Comparison of ENCODE assay signal across 3 cellular contexts in the genomic region with DNA sequence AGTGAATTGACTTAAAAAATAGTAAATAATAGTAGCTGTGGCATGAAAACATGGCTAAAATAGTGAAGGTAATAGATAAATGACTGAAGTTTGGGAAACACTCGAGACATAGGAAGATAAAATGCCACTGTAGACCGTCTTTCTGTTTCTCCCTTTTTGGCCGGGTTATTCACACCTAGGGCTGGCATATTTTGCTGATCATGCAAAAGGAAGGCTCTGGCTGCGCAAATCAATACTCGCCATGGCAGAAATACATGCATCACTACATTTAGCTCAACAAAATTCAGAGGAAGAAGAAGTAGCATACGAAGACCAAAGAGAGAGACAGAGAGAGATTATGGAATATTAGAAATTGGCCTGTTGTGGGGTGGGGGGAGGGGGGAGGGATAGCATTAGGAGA.
TF ChIP-seq lines count a peak whose summit lies in the region.

No MANE protein-coding gene starts in this region.

TF ChIP-seq in HepG2, 621 proteins besides CTCF, POLR2A, EP300 and RAD21 (continued from another document):
- TF ChIP-seq MAFF (IDR thresholded peaks at IDR 0.05; ENCODE audit: low read depth, low read length) (peak; percentile 76), MAFK (conservative IDR thresholded peaks at IDR 0.05 in 1 of 2, IDR thresholded peaks at IDR 0.05 in 1 of 2; ENCODE audit: low read length in 2 of 2) (peak; percentile 73 to 86)
TF ChIP-seq in HepG2: peak in this region for 2.

TF ChIP-seq in A549, 52 proteins besides CTCF, POLR2A, EP300 and RAD21 (continued from another document):
- peak; percentile 73 for TF ChIP-seq MAFK (IDR thresholded peaks at IDR 0.05; ENCODE audit: partially characterized antibody)
- no peak for TF ChIP-seq USF2 (IDR thresholded peaks at IDR 0.05)

TF ChIP-seq in K562, 482 proteins besides CTCF, POLR2A, EP300 and RAD21 (continued from another document):
- TF ChIP-seq MAFF (IDR thresholded peaks at IDR 0.05; ENCODE audit: low read length), result 0 out of 2 replicates have a peak, but pooled peaks have one; percentile 18
- TF ChIP-seq SMARCE1 (IDR thresholded peaks at IDR 0.05), result no peak
- no peak for TF ChIP-seq JUND (IDR thresholded peaks at IDR 0.05; ENCODE audit: borderline replicate concordance, low read depth, low read length)
- no peak for TF ChIP-seq JUND (tag; IDR thresholded peaks at IDR 0.05; ENCODE audit: borderline replicate concordance, low read depth, low read length)
- 0 out of 2 replicates have a peak, but pooled peaks have one; percentile 5 for TF ChIP-seq ZNF316 (IDR thresholded peaks at IDR 0.05)
- 0 out of 2 replicates have a peak, but pooled peaks have one; percentile 5 for TF ChIP-seq C11orf30 (IDR thresholded peaks at IDR 0.05; ENCODE audit: low read depth)
